9 cellular contexts compared by ENCODE assay signal in the genomic region with DNA sequence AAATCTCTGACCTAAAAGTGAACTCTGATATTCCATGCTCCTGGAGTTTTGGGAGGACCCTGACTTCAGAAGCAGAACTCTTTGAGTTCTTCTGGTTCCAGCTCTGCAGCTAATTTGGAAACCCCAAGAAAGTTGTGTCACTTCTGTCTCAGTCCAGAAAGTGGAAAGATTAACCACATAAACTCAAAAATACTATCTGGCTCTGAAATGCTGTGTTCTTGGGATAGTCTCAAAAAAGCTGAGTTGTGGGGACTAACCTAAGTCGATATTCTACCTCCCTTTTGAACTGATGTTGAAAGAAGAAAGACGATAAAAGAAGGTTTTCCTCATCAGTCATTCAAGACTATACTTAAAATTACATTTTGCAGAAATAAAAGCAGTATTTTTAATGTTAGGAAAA. TPM values are rescaled to one million over a fixed set of nuclear protein-coding genes. Genes with fewer than 3 reads are reported as not detected.
DNase-seq lines count a peak whose midpoint lies in the region; ATAC-seq lines count a peak whose summit lies in the region.
"Had no signal": no experiment of that assay in that cellular context is flagged by ENCODE, and none has a peak within 500 bp of the region (broad histone marks: within the 10 kb centered on the region; RNA-seq: fewer than 3 reads in every experiment).

No MANE protein-coding gene starts in this region.

- H3K9me3 Mint-ChIP-seq in T-helper 2 cell treated with Interferon-gamma antibody and Interleukin-4, amounts not matched to agents 5 μg/mL and 100 μg/mL, for 36 hours: no peaks in the 10 kb centered on the region
- H3K9me3 Mint-ChIP-seq in activated CD8-positive, alpha-beta T cell treated with anti-CD3 and anti-CD28 coated beads, Interleukin-2, amount 10 ng/mL, durations not matched to agents 7 days and 5 days (ENCODE audit: insufficient read depth): no peaks in the 10 kb centered on the region
- H3K9me3 Mint-ChIP-seq in stimulated activated naive B cell treated with anti-CD40 and anti-IgM and Interleukin-4, amounts not matched to agents 10 μg/mL and 1 μg/mL and 100 μg/mL, for 72 hours: peaks cover 3% of the 10 kb centered on the region in 2 donors

- CTCF ChIA-PET in activated CD8-positive, alpha-beta T cell treated with anti-CD3 and anti-CD28 coated beads, Interleukin-2, amount 10 ng/mL, durations not matched to agents 7 days and 5 days (lab: Charles Lee): interaction anchor here (0.8 to 3.7 kb wide), 8 partner anchors 8 to 144 kb away, joined by 3 to 24 read pairs (median 4); no protein-coding TSS in a partner anchor

- peaks cover 86% of the 10 kb centered on the region for H3K4me1 Mint-ChIP-seq in T-helper 2 cell treated with Interferon-gamma antibody and Interleukin-4, amounts not matched to agents 5 μg/mL and 100 μg/mL, for 36 hours (ENCODE audit: low read depth)
- peaks cover 88% of the 10 kb centered on the region for H3K4me1 Mint-ChIP-seq in activated CD8-positive, alpha-beta T cell treated with anti-CD3 and anti-CD28 coated beads, Interleukin-2, amount 10 ng/mL, durations not matched to agents 7 days and 5 days (ENCODE audit: low read depth)
- peaks cover 81 to 97% of the 10 kb centered on the region in 2 donors for H3K4me1 Mint-ChIP-seq in stimulated activated naive B cell treated with anti-CD40 and anti-IgM and Interleukin-4, amounts not matched to agents 10 μg/mL and 1 μg/mL and 100 μg/mL, for 72 hours

- no peaks in the 10 kb centered on the region for H3K27me3 ChIP-seq in layer of hippocampus (ENCODE audit: control insufficient read depth, insufficient read depth, low read length)

- no peak for ATAC-seq in activated CD8-positive, alpha-beta T cell treated with anti-CD3 and anti-CD28 coated beads, Interleukin-2, amount 10 ng/mL, durations not matched to agents 7 days and 5 days
- no peak for ATAC-seq in stimulated activated naive B cell treated with anti-CD40 and anti-IgM and Interleukin-4, amounts not matched to agents 10 μg/mL and 1 μg/mL and 100 μg/mL, for 72 hours (replicated peaks)
- ATAC-seq in GM21528 (IDR thresholded peaks at IDR 0.05; ENCODE audit: low FRiP score, unreplicated experiment): no peak

- peak overlapping the region; percentile 83 for H3K4me3 Mint-ChIP-seq in T-helper 2 cell treated with Interferon-gamma antibody and Interleukin-4, amounts not matched to agents 5 μg/mL and 100 μg/mL, for 36 hours
- H3K4me3 Mint-ChIP-seq in activated CD8-positive, alpha-beta T cell treated with anti-CD3 and anti-CD28 coated beads, Interleukin-2, amount 10 ng/mL, durations not matched to agents 7 days and 5 days: peak overlapping the region; percentile 67
- H3K4me3 Mint-ChIP-seq in stimulated activated naive B cell treated with anti-CD40 and anti-IgM and Interleukin-4, amounts not matched to agents 10 μg/mL and 1 μg/mL and 100 μg/mL, for 72 hours: peak overlapping the region; percentile 86 to 87

- POLR2A ChIA-PET in activated CD8-positive, alpha-beta T cell treated with anti-CD3 and anti-CD28 coated beads, Interleukin-2, amount 10 ng/mL, durations not matched to agents 7 days and 5 days (lab: Charles Lee): interaction anchor here (3.8 to 5.5 kb wide), 3 partner anchors 9 to 25 kb away, joined by 17 to 40 read pairs (median 26); no protein-coding TSS in a partner anchor

- peak overlapping the region; percentile 92 for H3K27ac Mint-ChIP-seq in T-helper 2 cell treated with Interferon-gamma antibody and Interleukin-4, amounts not matched to agents 5 μg/mL and 100 μg/mL, for 36 hours
- peak overlapping the region; percentile 86 for H3K27ac Mint-ChIP-seq in activated CD8-positive, alpha-beta T cell treated with anti-CD3 and anti-CD28 coated beads, Interleukin-2, amount 10 ng/mL, durations not matched to agents 7 days and 5 days
- peak overlapping the region; percentile 97 for H3K27ac Mint-ChIP-seq in stimulated activated naive B cell treated with anti-CD40 and anti-IgM and Interleukin-4, amounts not matched to agents 10 μg/mL and 1 μg/mL and 100 μg/mL, for 72 hours

- H3K27me3 Mint-ChIP-seq in T-helper 2 cell treated with Interferon-gamma antibody and Interleukin-4, amounts not matched to agents 5 μg/mL and 100 μg/mL, for 36 hours (ENCODE audit: low read depth): no peaks in the 10 kb centered on the region
- no peaks in the 10 kb centered on the region for H3K27me3 Mint-ChIP-seq in activated CD8-positive, alpha-beta T cell treated with anti-CD3 and anti-CD28 coated beads, Interleukin-2, amount 10 ng/mL, durations not matched to agents 7 days and 5 days (ENCODE audit: low read depth)
- no peaks in the 10 kb centered on the region for H3K27me3 Mint-ChIP-seq in stimulated activated naive B cell treated with anti-CD40 and anti-IgM and Interleukin-4, amounts not matched to agents 10 μg/mL and 1 μg/mL and 100 μg/mL, for 72 hours

- peak overlapping the region; percentile 84 for H3K27ac ChIP-seq in layer of hippocampus (ENCODE audit: low read depth, low read length)
- H3K27ac ChIP-seq: epithelial cell of prostate had no signal

- no peak for DNase-seq in T-helper 2 cell treated with Interferon-gamma antibody and Interleukin-4, amounts not matched to agents 5 μg/mL and 100 μg/mL, for 36 hours (ENCODE audit: low spot score)
- no peak for DNase-seq in T-helper 2 cell
- no peak for DNase-seq in activated CD8-positive, alpha-beta T cell treated with anti-CD3 and anti-CD28 coated beads, Interleukin-2, amount 10 ng/mL, durations not matched to agents 7 days and 5 days
- DNase-seq in stimulated activated naive B cell treated with anti-CD40 and anti-IgM and Interleukin-4, amounts not matched to agents 10 μg/mL and 1 μg/mL and 100 μg/mL, for 72 hours: no peak
- no peak for DNase-seq in activated CD8-positive, alpha-beta memory T cell treated with anti-CD3 and anti-CD28 coated beads for 24 hours
- DNase-seq in NCI-H2081 treated with DMSO at 0.1 percent for 48 hours (lab: John Stamatoyannopoulos, UW): no peak

- peaks cover 13% of the 10 kb centered on the region for H3K36me3 Mint-ChIP-seq in T-helper 2 cell treated with Interferon-gamma antibody and Interleukin-4, amounts not matched to agents 5 μg/mL and 100 μg/mL, for 36 hours (ENCODE audit: low read depth)
- peaks cover 25% of the 10 kb centered on the region for H3K36me3 Mint-ChIP-seq in activated CD8-positive, alpha-beta T cell treated with anti-CD3 and anti-CD28 coated beads, Interleukin-2, amount 10 ng/mL, durations not matched to agents 7 days and 5 days (ENCODE audit: low read depth)
- H3K36me3 Mint-ChIP-seq in stimulated activated naive B cell treated with anti-CD40 and anti-IgM and Interleukin-4, amounts not matched to agents 10 μg/mL and 1 μg/mL and 100 μg/mL, for 72 hours: peaks cover 33 to 66% of the 10 kb centered on the region in 2 donors

RNA-seq across cellular contexts. Expression of a gene that starts 59.8 kb away (rescaled TPM):
- total RNA-seq in activated CD8-positive, alpha-beta T cell treated with anti-CD3 and anti-CD28 coated beads, Interleukin-2, amount 10 ng/mL, durations not matched to agents 7 days and 5 days: 10 to 100 TPM; 47.0 to 47.4 TPM
